8 cellular contexts compared by ENCODE assay signal in genomic region chr16:89557230-89557935, GRCh38. TPM values are rescaled to one million over a fixed set of nuclear protein-coding genes. Genes with fewer than 3 reads are reported as not detected.
DNase-seq lines count a peak whose midpoint lies in the region; ATAC-seq and TF ChIP-seq lines count a peak whose summit lies in the region.

No MANE protein-coding gene starts in this region.

- H3K4me3 Mint-ChIP-seq in immature natural killer cell = peak overlapping the region; percentile 38 to 61 (median 48)

- H3K36me3 Mint-ChIP-seq in immature natural killer cell = peaks cover 13 to 23% (median 18%) of the 10 kb centered on the region in 3 donors

- peaks cover 26 to 28% of the 10 kb centered on the region in 2 donors for H3K4me1 Mint-ChIP-seq in immature natural killer cell

- no peaks in the 10 kb centered on the region for H3K27me3 ChIP-seq in brain microvascular endothelial cell (replicated peaks)

- no peaks in the 10 kb centered on the region for H3K9me3 Mint-ChIP-seq in immature natural killer cell

- H3K27me3 Mint-ChIP-seq in immature natural killer cell (ENCODE audit: low read depth in 3 of 3) = peaks cover 6 to 13% (median 9%) of the 10 kb centered on the region in 3 donors

- peak overlapping the region in 5 of 6 donors; percentile 13 to 84 (median 47) for H3K27ac Mint-ChIP-seq in immature natural killer cell

- TF ChIP-seq CTCF in VCaP (conservative IDR thresholded peaks at IDR 0.05) (peak; percentile 65), brain microvascular endothelial cell (IDR thresholded peaks at IDR 0.05; ENCODE audit: low read depth, low read length, missing control alignments) (peak; percentile 91)

- H3K27ac ChIP-seq in VCaP (no peak overlapping the region), brain microvascular endothelial cell (peak overlapping the region; percentile 5)

- in situ Hi-C loops in brain microvascular endothelial cell (cut with HindIII; ENCODE audit: low pct_ligation_motif_present, low sequenced_read_pairs) = no loop called here

- ATAC-seq in HG03439 (IDR thresholded peaks at IDR 0.05; ENCODE audit: unreplicated experiment) (no peak), HG03521 (IDR thresholded peaks at IDR 0.05; ENCODE audit: unreplicated experiment) (no peak)

- DNase-seq in ELR (ENCODE audit: low read depth) (peak; percentile 80), KG1 (lab: John Stamatoyannopoulos, UW) (peak; percentile 59), brain microvascular endothelial cell (peak; percentile 79), immature natural killer cell (peak; percentile 51 to 69 (median 62))
- peak; percentile 65 to 78 for DNase-seq in stimulated activated CD4-positive, alpha-beta T cell treated with anti-CD3 and anti-CD28 coated beads, Interleukin-15, amount 100 ng/mL, for 1 hour (ENCODE audit: low read depth in 1 of 2, low spot score in 1 of 2)

- peaks cover 36% of the 10 kb centered on the region for H3K36me3 ChIP-seq in brain microvascular endothelial cell (replicated peaks)

- H3K4me3 ChIP-seq in brain microvascular endothelial cell (ENCODE audit: low read depth, low read length) = no peak overlapping the region

RNA-seq across cellular contexts. Expression of gene RPL13, which starts 3.1 kb away (rescaled TPM):
- polyA plus RNA-seq in immature natural killer cell = 1,000 to 10,000 TPM; 1,461 to 3,229 (median 2,406) TPM

RNA-seq across cellular contexts. Expression of gene CPNE7, which starts 18.2 kb away (rescaled TPM):
- 1 to 10 TPM in 2 of 3 donors, not detected in 1; 1.9 to 5.1 TPM for polyA plus RNA-seq in immature natural killer cell

RNA-seq across cellular contexts. Expression of gene SPG7, which starts 49.2 kb away (rescaled TPM):
- polyA plus RNA-seq in immature natural killer cell = 10 to 100 TPM; 39.7 to 48.4 (median 41.0) TPM

RNA-seq across cellular contexts. Expression of gene DPEP1, which starts 56.1 kb away (rescaled TPM):
- polyA plus RNA-seq in immature natural killer cell = not detected
